ENCODE assay signal across 8 cellular contexts in genomic region chr1:89844236-89844807, GRCh38. TPM values are rescaled to one million over a fixed set of nuclear protein-coding genes. Genes with fewer than 3 reads are reported as not detected.
A peak's percentile ranks its signal among the peaks of the same experiment; 100 is the strongest.
DNase-seq lines count a peak whose midpoint lies in the region; ATAC-seq and TF ChIP-seq lines count a peak whose summit lies in the region.

No MANE protein-coding gene starts in this region.

- no peak for TF ChIP-seq CTCF in stomach (IDR thresholded peaks at IDR 0.05)

- H3K36me3 Mint-ChIP-seq in activated naive CD4-positive, alpha-beta T cell treated with anti-CD3 and anti-CD28 coated beads, Interleukin-2, amount 50 U/mL, for 72 hours, result peaks cover 9 to 27% of the 10 kb centered on the region in 2 donors

- CTCF ChIA-PET in HEK293T (lab: Yijun Ruan, JAX), result interaction anchor here (1.8 kb wide), 1 partner anchor 15 kb away, joined by 4 read pairs; no protein-coding TSS in a partner anchor

- H3K4me1 ChIP-seq in right cardiac atrium (ENCODE audit: control insufficient read depth, insufficient read depth, low read length) (no peaks in the 10 kb centered on the region), stomach (peaks cover 5 to 24% (median 18%) of the 10 kb centered on the region in 4 donors)

- TF ChIP-seq EP300 in stomach (IDR thresholded peaks at IDR 0.05), result no peak

- H3K27me3 ChIP-seq in right cardiac atrium (ENCODE audit: control insufficient read depth, insufficient read depth) (no peaks in the 10 kb centered on the region), stomach (no peaks in the 10 kb centered on the region)

- WGBS in right cardiac atrium, result 77% methylated on average over 7 of the region's 7 CpGs
- WGBS in stomach, 5 donors, result 63 to 78% (median 75%) methylated on average over 7 of the region's 7 CpGs

- H3K4me3 ChIP-seq in right cardiac atrium (ENCODE audit: low read length), result peak overlapping the region; percentile 70
- H3K4me3 ChIP-seq in stomach, result peak overlapping the region; percentile 77 to 87 (median 79)

- POLR2A ChIA-PET in HEK293T (lab: Yijun Ruan, JAX), result no interaction called here

- peaks cover 0 to 8% (median 0%) of the 10 kb centered on the region in 4 donors for H3K36me3 ChIP-seq in stomach

- no peaks in the 10 kb centered on the region for H3K9me3 Mint-ChIP-seq in activated naive CD4-positive, alpha-beta T cell treated with anti-CD3 and anti-CD28 coated beads, Interleukin-2, amount 50 U/mL, for 72 hours

- ATAC-seq in right cardiac atrium, result no peak
- ATAC-seq in Right ventricle myocardium inferior, result no peak
- peak; percentile 39 to 53 for ATAC-seq in activated naive CD4-positive, alpha-beta T cell treated with anti-CD3 and anti-CD28 coated beads, Interleukin-2, amount 50 U/mL, for 72 hours
- ATAC-seq in HG03039 (IDR thresholded peaks at IDR 0.05; ENCODE audit: unreplicated experiment), result no peak

- DNase-seq in right cardiac atrium, result no peak
- no peak for DNase-seq in Right ventricle myocardium inferior (ENCODE audit: missing footprints)
- DNase-seq in activated naive CD4-positive, alpha-beta T cell treated with anti-CD3 and anti-CD28 coated beads, Interleukin-2, amount 50 U/mL, for 72 hours (ENCODE audit: low spot score in 2 of 2), result peak in 1 of 2 donors; percentile 44
- peak; percentile 11 to 22 for DNase-seq in lung microvascular endothelial cell (ENCODE audit: low read depth in 2 of 2)
- no peak for DNase-seq in stomach
- no peak for DNase-seq in head of caudate nucleus
- no peak for DNase-seq in HEK293T (ENCODE audit: extremely low spot score)

- H3K9me3 ChIP-seq in right cardiac atrium (ENCODE audit: control insufficient read depth, low read length) (no peaks in the 10 kb centered on the region), stomach (no peaks in the 10 kb centered on the region)

- no peak overlapping the region for H3K27ac ChIP-seq in right cardiac atrium (ENCODE audit: low read length)
- peak overlapping the region in 4 of 5 donors; percentile 78 to 88 (median 82) for H3K27ac ChIP-seq in stomach

- no peak for TF ChIP-seq POLR2A in stomach (IDR thresholded peaks at IDR 0.05)

- peak overlapping the region; percentile 94 to 96 for H3K27ac Mint-ChIP-seq in activated naive CD4-positive, alpha-beta T cell treated with anti-CD3 and anti-CD28 coated beads, Interleukin-2, amount 50 U/mL, for 72 hours

- intact Hi-C loops in right cardiac atrium (cut with DNase I) (loop anchor here in 2 of 4 donors (10.0 kb wide), 2 partner anchors 50 to 140 kb away; no protein-coding TSS in a partner anchor), Right ventricle myocardium inferior (cut with DNase I) (loop anchor here (10.0 kb wide), 1 partner anchor 140 kb away; no protein-coding TSS in a partner anchor), stomach (cut with DNase I; ENCODE audit: low total_unique reads) (no loop called here), head of caudate nucleus (cut with DNase I) (no loop called here)

TF ChIP-seq in HEK293T, 16 proteins besides CTCF, POLR2A, EP300 and RAD21:
- TF ChIP-seq TARDBP (IDR thresholded peaks at IDR 0.05) (no peak), CTBP1 (IDR thresholded peaks at IDR 0.05; ENCODE audit: borderline replicate concordance) (no peak), SUZ12 (IDR thresholded peaks at IDR 0.05) (no peak), ELF4 (IDR thresholded peaks at IDR 0.05) (no peak), FOXA1 (IDR thresholded peaks at IDR 0.05) (no peak), SP1 (IDR thresholded peaks at IDR 0.05) (no peak), L3MBTL2 (conservative IDR thresholded peaks at IDR 0.05) (no peak), NFRKB (IDR thresholded peaks at IDR 0.05) (no peak), HDGF (IDR thresholded peaks at IDR 0.05; ENCODE audit: borderline replicate concordance) (no peak), PKNOX1 (IDR thresholded peaks at IDR 0.05) (no peak), FOXK2 (IDR thresholded peaks at IDR 0.05) (no peak), ARNT (IDR thresholded peaks at IDR 0.05) (no peak), LEF1 (IDR thresholded peaks at IDR 0.05; ENCODE audit: borderline replicate concordance) (no peak), BHLHE40 (IDR thresholded peaks at IDR 0.05; ENCODE audit: borderline replicate concordance) (no peak)
TF ChIP-seq in HEK293T: peak in this region for 0.

RNA-seq across cellular contexts. Expression of gene LRRC8D, which starts 23.5 kb away (rescaled TPM):
- 1 to 10 TPM; 5.0 to 8.2 (median 7.2) TPM for total RNA-seq in right cardiac atrium
- 3.6 TPM for polyA plus RNA-seq in right cardiac atrium
- 6.2 TPM for total RNA-seq in Right ventricle myocardium inferior
- total RNA-seq in activated naive CD4-positive, alpha-beta T cell treated with anti-CD3 and anti-CD28 coated beads, Interleukin-2, amount 50 U/mL, for 72 hours, result 10 to 100 TPM; 14.6 to 22.8 TPM
- 7.3 and 9.8 TPM in 2 replicates for total RNA-seq in lung microvascular endothelial cell
- 10 to 100 TPM in 2 of 5 donors, 1 to 10 TPM in 2, under 1 TPM in 1; under 0.01 to 13.8 (median 10.0) TPM for total RNA-seq in stomach
- polyA plus RNA-seq in stomach, result 1 to 10 TPM; 2.9 to 6.4 (median 3.7) TPM

Comparison
In these comparisons a context has a peak if more than half of its experiments do, and no peak if none do; other contexts are left out.
1. ATAC-seq: peak in activated naive CD4-positive, alpha-beta T cell treated with anti-CD3 and anti-CD28 coated beads, Interleukin-2, amount 50 U/mL, for 72 hours (2 of 2); none in right cardiac atrium (0 of 2), Right ventricle myocardium inferior (single experiment) and HG03039 (single experiment).
2. DNase-seq: peak in lung microvascular endothelial cell (2 of 2); none in right cardiac atrium (0 of 3), Right ventricle myocardium inferior (single experiment), stomach (single experiment), head of caudate nucleus (0 of 42) and HEK293T (single experiment).